In the genomic region with DNA sequence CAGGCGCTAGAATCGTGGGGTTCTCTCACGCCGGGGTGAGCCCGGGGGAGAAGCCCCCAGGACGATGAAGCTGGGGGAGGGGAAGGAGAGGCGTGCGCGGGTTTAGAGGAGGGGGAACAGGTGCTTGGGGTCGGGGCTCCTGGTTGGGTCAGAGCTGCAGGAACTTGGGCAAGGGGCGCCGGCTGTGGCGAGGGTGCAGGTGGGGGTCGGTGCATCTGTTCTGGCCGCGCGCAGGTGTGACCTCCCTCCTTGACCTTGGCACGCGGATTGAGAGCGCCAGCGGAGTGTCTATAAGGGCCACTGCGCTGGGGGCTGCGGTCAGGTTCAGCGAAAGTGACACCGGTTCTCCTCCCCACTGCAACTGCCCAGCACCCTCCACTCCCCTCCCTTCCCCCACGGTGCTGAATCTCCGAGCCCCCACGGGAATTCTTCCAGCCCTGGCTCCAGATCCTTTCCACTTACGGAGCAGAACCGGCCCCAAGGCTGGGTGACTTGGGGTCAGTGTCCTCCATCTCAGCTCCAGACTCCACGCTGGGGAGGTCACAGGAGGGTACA, we compare ENCODE assay signal across 9 cellular contexts. TPM values are rescaled to one million over a fixed set of nuclear protein-coding genes. Genes with fewer than 3 reads are reported as not detected.
A peak's percentile ranks its signal among the peaks of the same experiment; 100 is the strongest.
DNase-seq lines count a peak whose midpoint lies in the region; ATAC-seq lines count a peak whose summit lies in the region.
"Had no signal": no experiment of that assay in that cellular context is flagged by ENCODE, and none has a peak within 500 bp of the region (broad histone marks: within the 10 kb centered on the region; RNA-seq: fewer than 3 reads in every experiment).

No MANE protein-coding gene starts in this region.

- peak overlapping the region; percentile 33 for H4K8ac ChIP-seq in trophoblast cell (ENCODE audit: low read depth, low read length)

- peak overlapping the region; percentile 26 for H4K91ac ChIP-seq in trophoblast cell (ENCODE audit: low read depth, low read length)

- H3K79me2 ChIP-seq in trophoblast cell (ENCODE audit: control insufficient read depth, insufficient read depth, low read length, poor library complexity): peaks cover 12% of the 10 kb centered on the region

- peaks cover 13% of the 10 kb centered on the region for H3K79me1 ChIP-seq in trophoblast cell (ENCODE audit: low read length)

- H2AK5ac ChIP-seq in trophoblast cell (ENCODE audit: low read length): no peak overlapping the region

- no peaks in the 10 kb centered on the region for H3K27me3 Mint-ChIP-seq in activated T-helper 17 cell treated with anti-CD3 and anti-CD28 coated beads, Interleukin-2, amount 50 U/mL, for 72 hours

- H3K4me1 Mint-ChIP-seq in activated T-helper 17 cell treated with anti-CD3 and anti-CD28 coated beads, Interleukin-2, amount 50 U/mL, for 72 hours: peaks cover 14% of the 10 kb centered on the region

- H3K23ac ChIP-seq in trophoblast cell (ENCODE audit: low read length): no peak overlapping the region

- intact Hi-C loops in cardiac septum (cut with DNase I): no loop called here

- peaks cover 24 to 29% (median 27%) of the 10 kb centered on the region in 11 experiments for H3K36me3 ChIP-seq in BLaER1 treated with 17β-estradiol and CSF1 and Interleukin-3, amounts not matched to agents 10 nM and 100 nM
- H3K36me3 ChIP-seq in trophoblast cell (ENCODE audit: control insufficient read depth in 1 of 2, insufficient read depth in 2 of 2, low read length in 2 of 2): peaks cover 14 to 16% of the 10 kb centered on the region in 2 experiments

- H3K4me2 ChIP-seq in BLaER1 treated with 17β-estradiol and CSF1 and Interleukin-3, amounts not matched to agents 10 nM and 100 nM: peak overlapping the region; percentile 96 to 100 (median 99)
- peak overlapping the region; percentile 90 for H3K4me2 ChIP-seq in trophoblast cell (ENCODE audit: low read length)

- H3K9me3 Mint-ChIP-seq in activated T-helper 17 cell treated with anti-CD3 and anti-CD28 coated beads, Interleukin-2, amount 50 U/mL, for 72 hours: no peaks in the 10 kb centered on the region

- H3K9me3 ChIP-seq in BLaER1 treated with 17β-estradiol and CSF1 and Interleukin-3, amounts not matched to agents 10 nM and 100 nM (replicated peaks in 1 of 11): no peaks in the 10 kb centered on the region
- peaks cover 3% of the 10 kb centered on the region for H3K9me3 ChIP-seq in trophoblast cell (ENCODE audit: insufficient read depth, low read depth, low read length)

- peak overlapping the region; percentile 79 to 95 (median 88) for H3K9ac ChIP-seq in BLaER1 treated with 17β-estradiol and CSF1 and Interleukin-3, amounts not matched to agents 10 nM and 100 nM
- H3K9ac ChIP-seq in trophoblast cell (ENCODE audit: low read length): no peak overlapping the region

- H3K27me3 ChIP-seq in BLaER1 treated with 17β-estradiol and CSF1 and Interleukin-3, amounts not matched to agents 10 nM and 100 nM: no peaks in the 10 kb centered on the region
- H3K27me3 ChIP-seq in trophoblast cell (ENCODE audit: insufficient read depth, low read length): peaks cover 5% of the 10 kb centered on the region

- H3K18ac ChIP-seq in trophoblast cell (ENCODE audit: low read length): no peak overlapping the region

- peak overlapping the region; percentile 70 to 88 (median 80) for H3K4me3 ChIP-seq in BLaER1 treated with 17β-estradiol and CSF1 and Interleukin-3, amounts not matched to agents 10 nM and 100 nM
- H3K4me3 ChIP-seq in trophoblast cell (ENCODE audit: low read depth, low read length): peak overlapping the region; percentile 66

- H4K12ac ChIP-seq in trophoblast cell (ENCODE audit: low read depth, low read length): no peak overlapping the region

- no peak overlapping the region for H3K4ac ChIP-seq in trophoblast cell (ENCODE audit: low read depth, low read length)

- peak overlapping the region; percentile 57 to 95 (median 84); a peak in 20 of 22 replicates for H3K27ac ChIP-seq in BLaER1 treated with 17β-estradiol and CSF1 and Interleukin-3, amounts not matched to agents 10 nM and 100 nM
- no peak overlapping the region for H3K27ac ChIP-seq in trophoblast cell (ENCODE audit: low read depth, low read length)

- peak overlapping the region; percentile 23 for H2AFZ ChIP-seq in trophoblast cell (ENCODE audit: insufficient read depth, low read length, poor library complexity)

- no peak for ATAC-seq in activated T-helper 17 cell treated with anti-CD3 and anti-CD28 coated beads, Interleukin-2, amount 50 U/mL, for 72 hours (replicated peaks)
- ATAC-seq in GM19328 (IDR thresholded peaks at IDR 0.05; ENCODE audit: unreplicated experiment): no peak

- peak overlapping the region; percentile 95 for H3K4me3 Mint-ChIP-seq in activated T-helper 17 cell treated with anti-CD3 and anti-CD28 coated beads, Interleukin-2, amount 50 U/mL, for 72 hours

- H3K4me1 ChIP-seq in BLaER1 treated with 17β-estradiol and CSF1 and Interleukin-3, amounts not matched to agents 10 nM and 100 nM: peaks cover 55 to 80% (median 61%) of the 10 kb centered on the region in 10 experiments
- peaks cover 15 to 19% of the 10 kb centered on the region in 2 experiments for H3K4me1 ChIP-seq in trophoblast cell (ENCODE audit: control insufficient read depth in 1 of 2, insufficient read depth in 2 of 2, low read length in 2 of 2)

- no peak overlapping the region for H3K14ac ChIP-seq in trophoblast cell (ENCODE audit: low read length)

- H3K36me3 Mint-ChIP-seq in activated T-helper 17 cell treated with anti-CD3 and anti-CD28 coated beads, Interleukin-2, amount 50 U/mL, for 72 hours (ENCODE audit: low read depth): peaks cover 33% of the 10 kb centered on the region

- WGBS in trophoblast cell (ENCODE audit: extremely low coverage, insufficient coverage, insufficient read length): no CpG with 5 or more reads among the region's 31 CpGs

- H2BK5ac ChIP-seq in trophoblast cell (ENCODE audit: low read depth, low read length, poor library complexity): no peak overlapping the region

- no peak overlapping the region for H2BK120ac ChIP-seq in trophoblast cell (ENCODE audit: insufficient read depth, low read length, poor library complexity)

- H3K27ac Mint-ChIP-seq in activated T-helper 17 cell treated with anti-CD3 and anti-CD28 coated beads, Interleukin-2, amount 50 U/mL, for 72 hours: peak overlapping the region; percentile 28

- peak; percentile 7 for DNase-seq in HK-2 (ENCODE audit: unreplicated experiment)
- DNase-seq in cardiac septum (ENCODE audit: low spot score): peak; percentile 76
- DNase-seq in trophoblast cell: peak in 1 of 2 donors; percentile 15
- no peak for DNase-seq in DMS153 treated with DMSO at 0.1 percent for 48 hours (lab: John Stamatoyannopoulos, UW; ENCODE audit: unreplicated experiment)
- no peak for DNase-seq in NCI-H1436 treated with DMSO at 0.1 percent for 48 hours (lab: John Stamatoyannopoulos, UW)

- peaks cover 30 to 36% (median 31%) of the 10 kb centered on the region in 11 experiments for H4K20me1 ChIP-seq in BLaER1 treated with 17β-estradiol and CSF1 and Interleukin-3, amounts not matched to agents 10 nM and 100 nM

- no peak overlapping the region for H2BK12ac ChIP-seq in trophoblast cell (ENCODE audit: low read length)

RNA-seq across cellular contexts. Expression of gene TMEM38A, which starts 0.6 kb away (rescaled TPM):
- under 1 TPM; 0.74 to 0.76 TPM for total RNA-seq in activated T-helper 17 cell treated with anti-CD3 and anti-CD28 coated beads, Interleukin-2, amount 50 U/mL, for 72 hours
- total RNA-seq in cardiac septum: 13.1 TPM
- 1.4 and 1.6 TPM in 2 replicates for polyA plus RNA-seq in trophoblast cell (2013)

RNA-seq across cellular contexts. Expression of gene SMIM7, which starts 1.6 kb away (rescaled TPM):
- 10 to 100 TPM; 52.9 to 53.6 TPM for total RNA-seq in activated T-helper 17 cell treated with anti-CD3 and anti-CD28 coated beads, Interleukin-2, amount 50 U/mL, for 72 hours
- 47.0 TPM for total RNA-seq in cardiac septum
- polyA plus RNA-seq in trophoblast cell (2013): 65.8 and 66.8 TPM in 2 replicates

RNA-seq across cellular contexts. Expression of gene MED26, which starts 33.6 kb away (rescaled TPM):
- total RNA-seq in activated T-helper 17 cell treated with anti-CD3 and anti-CD28 coated beads, Interleukin-2, amount 50 U/mL, for 72 hours: 10 to 100 TPM; 19.3 to 23.6 TPM
- total RNA-seq in cardiac septum: 4.3 TPM
- 10.5 and 11.2 TPM in 2 replicates for polyA plus RNA-seq in trophoblast cell (2013)

RNA-seq across cellular contexts. Expression of gene NWD1, which starts 58.1 kb away (rescaled TPM):
- not detected for total RNA-seq in activated T-helper 17 cell treated with anti-CD3 and anti-CD28 coated beads, Interleukin-2, amount 50 U/mL, for 72 hours
- not detected for total RNA-seq in cardiac septum
- 0.01 TPM in 2 replicates for polyA plus RNA-seq in trophoblast cell (2013)
- total RNA-seq: lung microvascular endothelial cell had no signal

Comparison
In these comparisons a context has a peak if more than half of its experiments do, and no peak if none do; other contexts are left out.
1. DNase-seq: peak in HK-2 (single experiment) and cardiac septum (single experiment); none in DMS153 treated with DMSO at 0.1 percent for 48 hours (single experiment) and NCI-H1436 treated with DMSO at 0.1 percent for 48 hours (single experiment).